23 cellular contexts compared by ENCODE assay signal in genomic region chr21:45845063-45845789, GRCh38.
DNase-seq lines count a peak whose midpoint lies in the region; ATAC-seq, FAIRE-seq and TF ChIP-seq lines count a peak whose summit lies in the region.
"Had no signal": no experiment of that assay in that cellular context is flagged by ENCODE, and none has a peak within 500 bp of the region (broad histone marks: within the 10 kb centered on the region; RNA-seq: fewer than 3 reads in every experiment).

No MANE protein-coding gene starts in this region.

- no peak overlapping the region for H3K27ac Mint-ChIP-seq in type B pancreatic cell
- H3K27ac Mint-ChIP-seq: CD14-positive monocyte; dendritic cell treated with granulocyte-macrophage colony-stimulating factor and Interleukin-4, amounts not matched to agents 40 ng/mL and 50 ng/mL, for 4 days; mesothelial cell of epicardium had no signal

- TF ChIP-seq CTCF in HepG2 (CRISPR knock-in tag; IDR thresholded peaks at IDR 0.05) (no peak), right lobe of liver (IDR thresholded peaks at IDR 0.05) (no peak), MM.1S (IDR thresholded peaks at IDR 0.05; ENCODE audit: low read length) (no peak), endothelial cell of umbilical vein (IDR thresholded peaks at IDR 0.05; ENCODE audit: extremely low read depth in 1 of 2, insufficient read depth in 1 of 2, low read depth in 1 of 2, low read length in 2 of 2) (no peak), type B pancreatic cell (conservative IDR thresholded peaks at IDR 0.05) (no peak)

- H3F3A ChIP-seq in MM.1S (ENCODE audit: insufficient read depth, low read length) = no peaks in the 10 kb centered on the region

- CTCF ChIA-PET in HepG2 (lab: Yijun Ruan, JAX; ENCODE audit: low intra/inter-chr PET ratio, low total read pairs) = no interaction called here
- CTCF ChIA-PET in endothelial cell of umbilical vein (lab: Charles Lee) = no interaction called here

- H3K4me1 Mint-ChIP-seq in type B pancreatic cell (ENCODE audit: unreplicated experiment) = peaks cover 19% of the 10 kb centered on the region
- H3K4me1 Mint-ChIP-seq: CD14-positive monocyte had no signal

- H3K4me2 ChIP-seq in HepG2 (ENCODE audit: low read depth, low read length) = no peak overlapping the region
- no peak overlapping the region for H3K4me2 ChIP-seq in MM.1S (ENCODE audit: low read depth, low read length)
- no peak overlapping the region for H3K4me2 ChIP-seq in endothelial cell of umbilical vein (ENCODE audit: insufficient read depth, low read length)

- H3K9me1 ChIP-seq in endothelial cell of umbilical vein (replicated peaks; ENCODE audit: control insufficient read depth, extremely low read depth, insufficient read depth, low read length) = no peaks in the 10 kb centered on the region

- H3K9me3 ChIP-seq in HepG2 (ENCODE audit: low read length) = peaks cover 18% of the 10 kb centered on the region
- H3K9me3 ChIP-seq in right lobe of liver = peaks cover 0 to 4% (median 0%) of the 10 kb centered on the region in 4 donors
- no peaks in the 10 kb centered on the region for H3K9me3 ChIP-seq in MM.1S (replicated peaks; ENCODE audit: insufficient read depth, low read length)
- no peaks in the 10 kb centered on the region for H3K9me3 ChIP-seq in endothelial cell of umbilical vein (replicated peaks; ENCODE audit: control insufficient read depth, insufficient read depth, low read length)

- no peaks in the 10 kb centered on the region for H3K4me1 ChIP-seq in HepG2 (ENCODE audit: insufficient read depth, low read length)
- no peaks in the 10 kb centered on the region for H3K4me1 ChIP-seq in right lobe of liver
- H3K4me1 ChIP-seq in MM.1S (ENCODE audit: low read length) = no peaks in the 10 kb centered on the region
- H3K4me1 ChIP-seq in endothelial cell of umbilical vein (ENCODE audit: control insufficient read depth, extremely low read depth, insufficient read depth, low read length) = no peaks in the 10 kb centered on the region

- dilution Hi-C loops in endothelial cell of umbilical vein (cut with MboI; ENCODE audit: extremely low pct_ligation_motif_present, low sequenced_read_pairs) = no loop called here

- H3K36me3 ChIP-seq in HepG2 (replicated peaks in 1 of 2; ENCODE audit: control insufficient read depth in 1 of 2, insufficient read depth in 2 of 2, low read length in 2 of 2) (no peaks in the 10 kb centered on the region), right lobe of liver (no peaks in the 10 kb centered on the region), MM.1S (replicated peaks; ENCODE audit: insufficient read depth, low read length) (no peaks in the 10 kb centered on the region), endothelial cell of umbilical vein (ENCODE audit: control insufficient read depth in 2 of 2, extremely low read depth in 1 of 2, insufficient read depth in 2 of 2, low read length in 2 of 2) (no peaks in the 10 kb centered on the region)
- H3K36me3 ChIP-seq: thoracic aorta had no signal

- H3K27me3 ChIP-seq in HepG2 (ENCODE audit: control insufficient read depth in 1 of 2, insufficient read depth in 2 of 2, low read length in 2 of 2) (peaks cover 2 to 28% of the 10 kb centered on the region in 2 experiments; a peak in 3 of 5 replicates), right lobe of liver (no peaks in the 10 kb centered on the region), MM.1S (replicated peaks; ENCODE audit: insufficient read depth, low read length) (no peaks in the 10 kb centered on the region), endothelial cell of umbilical vein (ENCODE audit: control insufficient read depth in 2 of 2, insufficient read depth in 2 of 2, low read length in 2 of 2) (peaks cover 2 to 7% of the 10 kb centered on the region in 2 experiments)

- peaks cover 14% of the 10 kb centered on the region for H3K9me3 Mint-ChIP-seq in type B pancreatic cell

- H2AFZ ChIP-seq in HepG2 (ENCODE audit: low read length) (no peak overlapping the region), MM.1S (ENCODE audit: low read length) (no peak overlapping the region), endothelial cell of umbilical vein (ENCODE audit: low read depth, low read length) (no peak overlapping the region)

- H3K27ac ChIP-seq in HepG2 (ENCODE audit: extremely low read length, insufficient read depth, low read length) (no peak overlapping the region), right lobe of liver (no peak overlapping the region), MM.1S (ENCODE audit: low read length) (no peak overlapping the region), endothelial cell of umbilical vein (ENCODE audit: insufficient read depth, low read depth, low read length) (no peak overlapping the region)
- H3K27ac ChIP-seq: thoracic aorta had no signal

- no peak overlapping the region for H3K4me3 Mint-ChIP-seq in type B pancreatic cell
- H3K4me3 Mint-ChIP-seq: CD14-positive monocyte; dendritic cell treated with granulocyte-macrophage colony-stimulating factor and Interleukin-4, amounts not matched to agents 40 ng/mL and 50 ng/mL, for 4 days; mesothelial cell of epicardium; naive thymus-derived CD8-positive, alpha-beta T cell had no signal

- FAIRE-seq in HepG2 (lab: Jason Lieb, UNC) (no peak), endothelial cell of umbilical vein (lab: Jason Lieb, UNC) (no peak)

- TF ChIP-seq EP300 in HepG2 (IDR thresholded peaks at IDR 0.05; ENCODE audit: low read depth in 2 of 2, low read length in 2 of 2) (no peak), HepG2 (CRISPR knock-in tag; IDR thresholded peaks at IDR 0.05; ENCODE audit: borderline replicate concordance) (no peak)

- H3K9me2 ChIP-seq in MM.1S (replicated peaks; ENCODE audit: insufficient read depth, low read length) = no peaks in the 10 kb centered on the region

- H4K20me1 ChIP-seq in HepG2 (ENCODE audit: insufficient read depth, low read length) (no peaks in the 10 kb centered on the region), MM.1S (ENCODE audit: insufficient read depth, low read length) (no peaks in the 10 kb centered on the region), endothelial cell of umbilical vein (replicated peaks; ENCODE audit: control insufficient read depth, extremely low read depth, insufficient read depth, low read length) (no peaks in the 10 kb centered on the region)

- DNase-seq in HepG2 (ENCODE audit: low spot score) (no peak), right lobe of liver (no peak), MM.1S (peak; percentile 25), endothelial cell of umbilical vein (ENCODE audit: low read depth, low spot score) (no peak), type B pancreatic cell (ENCODE audit: extremely low spot score, unreplicated experiment) (peak; percentile 29), SW 1271 (lab: John Stamatoyannopoulos, UW) (no peak), OCI-M2 (lab: John Stamatoyannopoulos, UW; ENCODE audit: unreplicated experiment) (no peak)
- DNase-seq: activated naive CD4-positive, alpha-beta T cell; activated T-cell treated with anti-CD3 and anti-CD28 coated beads for 4 hours; amygdala; Kasumi-1; NCI-H1092; NCI-H187 treated with DMSO at 0.1 percent for 48 hours; NCI-H345; NCI-H774; OCI-M1; SHP77 treated with DMSO at 0.1 percent for 48 hours had no signal

- H3K4me3 ChIP-seq in HepG2 (replicated peaks in 1 of 3; ENCODE audit: insufficient read depth in 1 of 3, low read depth in 2 of 3, low read length in 3 of 3) = no peak overlapping the region
- no peak overlapping the region for H3K4me3 ChIP-seq in right lobe of liver
- no peak overlapping the region for H3K4me3 ChIP-seq in MM.1S (ENCODE audit: low read length)
- no peak overlapping the region for H3K4me3 ChIP-seq in endothelial cell of umbilical vein (replicated peaks in 1 of 3; ENCODE audit: insufficient read depth in 1 of 3, low read depth in 1 of 3, low read length in 3 of 3)
- H3K4me3 ChIP-seq: thoracic aorta had no signal

- H3K27me3 Mint-ChIP-seq in type B pancreatic cell = peaks cover 2% of the 10 kb centered on the region
- H3K27me3 Mint-ChIP-seq: dendritic cell treated with granulocyte-macrophage colony-stimulating factor and Interleukin-4, amounts not matched to agents 40 ng/mL and 50 ng/mL, for 4 days had no signal

- POLR2A ChIA-PET in HepG2 (lab: Yijun Ruan, JAX) = no interaction called here
- POLR2A ChIA-PET in endothelial cell of umbilical vein (lab: Charles Lee) = no interaction called here

- TF ChIP-seq RAD21 in HepG2 (CRISPR knock-in tag; IDR thresholded peaks at IDR 0.05) = no peak

- in situ Hi-C loops in HepG2 (cut with HindIII; ENCODE audit: extremely low pct_ligation_motif_present, low pct_unique_long_range_greater_than_20kb) = no loop called here

- H3K9ac ChIP-seq in HepG2 (ENCODE audit: insufficient read depth, low read depth, low read length) (no peak overlapping the region), MM.1S (ENCODE audit: low read length) (no peak overlapping the region), endothelial cell of umbilical vein (replicated peaks; ENCODE audit: extremely low read depth, insufficient read depth, low read length) (no peak overlapping the region)

- H3K36me3 Mint-ChIP-seq in type B pancreatic cell = no peaks in the 10 kb centered on the region

- BruUV-seq in HepG2 (replicated peaks; lab: Mats Ljungman, UMichigan) (no TSS peak), endothelial cell of umbilical vein (replicated peaks; lab: Mats Ljungman, UMichigan) (no TSS peak)

- ATAC-seq in HepG2 (no peak), right lobe of liver (no peak), GM19452 (IDR thresholded peaks at IDR 0.05; ENCODE audit: unreplicated experiment) (no peak)

- TF ChIP-seq POLR2A in HepG2 (IDR thresholded peaks at IDR 0.05; ENCODE audit: insufficient read depth in 1 of 2, low read depth in 2 of 2, low read length in 2 of 2) (no peak), right lobe of liver (IDR thresholded peaks at IDR 0.05) (no peak), endothelial cell of umbilical vein (IDR thresholded peaks at IDR 0.05; ENCODE audit: low read depth, low read length) (no peak)

- WGBS in HepG2 (ENCODE audit: low lambda C conversion rate) = 25% methylated on average over 5 of the region's 12 CpGs
- 38% methylated on average over 3 of the region's 12 CpGs for WGBS in right lobe of liver (ENCODE audit: insufficient coverage, low coverage, low lambda C conversion rate, missing lambda C conversion rate)

- intact Hi-C loops in HepG2 (cut with micrococcal nuclease; ENCODE audit: unreplicated experiment) (no loop called here), right lobe of liver (cut with DNase I) (no loop called here), endothelial cell of umbilical vein (cut with micrococcal nuclease) (no loop called here)

- H3K79me2 ChIP-seq in HepG2 (ENCODE audit: insufficient read depth, low read length) (no peaks in the 10 kb centered on the region), MM.1S (ENCODE audit: low read length) (no peaks in the 10 kb centered on the region), endothelial cell of umbilical vein (ENCODE audit: control insufficient read depth, insufficient read depth, low read length) (no peaks in the 10 kb centered on the region)

TF ChIP-seq in endothelial cell of umbilical vein, 7 proteins besides CTCF, POLR2A, EP300 and RAD21:
- TF ChIP-seq, protein P1, sequence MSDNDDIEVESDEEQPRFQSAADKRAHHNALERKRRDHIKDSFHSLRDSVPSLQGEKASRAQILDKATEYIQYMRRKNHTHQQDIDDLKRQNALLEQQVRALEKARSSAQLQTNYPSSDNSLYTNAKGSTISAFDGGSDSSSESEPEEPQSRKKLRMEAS (IDR thresholded peaks at IDR 0.05; ENCODE audit: insufficient read depth, insufficient read length) = peak; percentile 52
- no peak for TF ChIP-seq JUN (IDR thresholded peaks at IDR 0.05; ENCODE audit: borderline replicate concordance, insufficient read depth, insufficient read length, low read depth)
- no peak for TF ChIP-seq MYC (IDR thresholded peaks at IDR 0.05; ENCODE audit: low read depth, low read length)

Comparison
In these comparisons a context has a peak if more than half of its experiments do, and no peak if none do; other contexts are left out.
1. DNase-seq: peak in MM.1S (single experiment) and type B pancreatic cell (single experiment); none in HepG2 (single experiment), right lobe of liver (0 of 3), endothelial cell of umbilical vein (single experiment), SW 1271 (0 of 2) and OCI-M2 (single experiment).